1 cellular context compared by ENCODE assay signal in the genomic region with DNA sequence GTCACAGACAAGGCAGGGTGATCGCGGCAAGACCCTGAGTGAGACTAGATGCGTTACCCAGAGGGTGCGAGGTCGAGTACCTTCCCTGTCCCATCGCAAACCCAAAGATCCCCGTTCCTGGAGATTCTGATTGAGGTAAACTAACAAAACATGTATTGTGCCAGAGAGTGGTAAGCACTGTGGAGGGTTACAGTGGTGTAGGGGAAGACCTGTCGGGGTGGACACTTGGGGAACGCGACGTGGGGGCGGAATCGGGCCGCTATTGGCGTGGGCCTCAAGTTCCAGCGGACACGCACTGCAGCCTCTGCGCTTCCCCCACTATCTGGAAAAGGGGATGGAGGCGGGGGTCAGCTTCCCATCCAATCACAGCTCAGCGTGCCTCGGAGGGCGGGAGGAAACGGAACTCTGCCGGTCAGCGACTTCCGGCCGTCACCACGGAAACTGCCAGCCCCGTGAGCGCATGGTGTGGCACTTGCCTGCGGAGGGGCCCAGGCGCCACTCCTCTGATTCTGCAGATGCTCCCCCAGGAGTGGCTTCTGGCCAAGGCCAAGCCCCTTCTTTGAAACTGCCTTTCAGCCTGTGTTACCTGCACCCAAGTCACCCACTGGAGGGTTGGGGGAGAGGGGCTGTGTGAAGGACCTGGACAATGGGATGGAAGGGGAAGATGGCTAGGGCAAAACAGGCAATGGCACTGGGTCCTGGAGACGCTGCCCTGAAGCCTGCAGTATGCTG.
TF ChIP-seq lines count a peak whose summit lies in the region.

No MANE protein-coding gene starts in this region.

TF ChIP-seq in K562, 482 proteins besides CTCF, POLR2A, EP300 and RAD21 (continued from another document and continues in another):
- TF ChIP-seq XRCC3 (IDR thresholded peaks at IDR 0.05) (no peak), ZNF143 (CRISPR knock-in tag; IDR thresholded peaks at IDR 0.05) (peak; percentile 58; the same call in 1 of the 2 replicates), ZNF134 (CRISPR knock-in tag; conservative IDR thresholded peaks at IDR 0.05) (no peak), KLF13 (tag; IDR thresholded peaks at IDR 0.05; ENCODE audit: borderline replicate concordance, low read depth) (peak; percentile 62; the same call in 1 of the 2 replicates), ZNF12 (CRISPR knock-in tag; IDR thresholded peaks at IDR 0.05) (no peak), EGR1 (conservative IDR thresholded peaks at IDR 0.05) (peak; percentile 90), CCAR2 (IDR thresholded peaks at IDR 0.05; ENCODE audit: low read depth, low read length) (no peak), ZNF184 (CRISPR knock-in tag; IDR thresholded peaks at IDR 0.05) (no peak), ZNF584 (CRISPR knock-in tag; IDR thresholded peaks at IDR 0.05; ENCODE audit: low read depth) (peak; percentile 54), ZNF444 (CRISPR knock-in tag; IDR thresholded peaks at IDR 0.05) (no peak), ZNF77 (CRISPR knock-in tag; IDR thresholded peaks at IDR 0.05) (no peak), ZNF224 (CRISPR knock-in tag; IDR thresholded peaks at IDR 0.05) (no peak), SUPT5H (IDR thresholded peaks at IDR 0.05) (peak; percentile 93), CBFA2T2 (conservative IDR thresholded peaks at IDR 0.05) (no peak), TCF7L2 (IDR thresholded peaks at IDR 0.05; ENCODE audit: low read depth, low read length) (no peak), EP400 (IDR thresholded peaks at IDR 0.05) (peak; percentile 95), HMGN3 (IDR thresholded peaks at IDR 0.05; ENCODE audit: borderline replicate concordance, extremely low read depth, insufficient read length, low read depth, low read length) (peak; percentile 74), SMARCB1 (IDR thresholded peaks at IDR 0.05; ENCODE audit: insufficient read length, low read depth) (no peak), SMARCA5 (IDR thresholded peaks at IDR 0.05) (0 out of 2 replicates have a peak, but pooled peaks have one; percentile 16), ZNF212 (CRISPR knock-in tag; IDR thresholded peaks at IDR 0.05) (no peak), SIN3A (IDR thresholded peaks at IDR 0.05; ENCODE audit: borderline replicate concordance in 2 of 2, control insufficient read depth in 1 of 2, low read depth in 2 of 2, low read length in 2 of 2) (peak; percentile 77 to 81; a peak in 3 of 4 replicates), TCF7 (IDR thresholded peaks at IDR 0.05; ENCODE audit: borderline replicate concordance) (no peak), NRF1 (conservative IDR thresholded peaks at IDR 0.05 in 1 of 2, IDR thresholded peaks at IDR 0.05 in 1 of 2) (no peak), CHD2 (IDR thresholded peaks at IDR 0.05; ENCODE audit: low read depth, low read length) (no peak; the same call in 1 of the 2 replicates), HOXB6 (CRISPR knock-in tag; IDR thresholded peaks at IDR 0.05; ENCODE audit: borderline replicate concordance) (0 out of 2 replicates have a peak, but pooled peaks have one; percentile 48), PHF20 (IDR thresholded peaks at IDR 0.05; ENCODE audit: partially characterized antibody) (peak; percentile 74), ZC3H11A (IDR thresholded peaks at IDR 0.05; ENCODE audit: low read depth, low read length) (no peak), BACH1 (tag; IDR thresholded peaks at IDR 0.05) (no peak), RFX1 (IDR thresholded peaks at IDR 0.05) (peak; percentile 89), ZNF707 (CRISPR knock-in tag; conservative IDR thresholded peaks at IDR 0.05) (no peak), ZNF830 (CRISPR knock-in tag; IDR thresholded peaks at IDR 0.05) (peak; percentile 59; the same call in 1 of the 2 replicates), DPF2 (IDR thresholded peaks at IDR 0.05) (no peak; the same call in none of the 2 replicates), NEUROD1 (IDR thresholded peaks at IDR 0.05; ENCODE audit: borderline replicate concordance, low read depth, low read length, partially characterized antibody) (peak; percentile 72), PRMT5 (CRISPR knock-in tag; IDR thresholded peaks at IDR 0.05) (no peak), CBX5 (IDR thresholded peaks at IDR 0.05; ENCODE audit: borderline replicate concordance, low read depth) (no peak)
- TF ChIP-seq, protein P1, sequence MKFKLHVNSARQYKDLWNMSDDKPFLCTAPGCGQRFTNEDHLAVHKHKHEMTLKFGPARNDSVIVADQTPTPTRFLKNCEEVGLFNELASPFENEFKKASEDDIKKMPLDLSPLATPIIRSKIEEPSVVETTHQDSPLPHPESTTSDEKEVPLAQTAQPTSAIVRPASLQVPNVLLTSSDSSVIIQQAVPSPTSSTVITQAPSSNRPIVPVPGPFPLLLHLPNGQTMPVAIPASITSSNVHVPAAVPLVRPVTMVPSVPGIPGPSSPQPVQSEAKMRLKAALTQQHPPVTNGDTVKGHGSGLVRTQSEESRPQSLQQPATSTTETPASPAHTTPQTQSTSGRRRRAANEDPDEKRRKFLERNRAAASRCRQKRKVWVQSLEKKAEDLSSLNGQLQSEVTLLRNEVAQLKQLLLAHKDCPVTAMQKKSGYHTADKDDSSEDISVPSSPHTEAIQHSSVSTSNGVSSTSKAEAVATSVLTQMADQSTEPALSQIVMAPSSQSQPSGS (CRISPR knock-in tag; IDR thresholded peaks at IDR 0.05): no peak
- TF ChIP-seq, protein P2, sequence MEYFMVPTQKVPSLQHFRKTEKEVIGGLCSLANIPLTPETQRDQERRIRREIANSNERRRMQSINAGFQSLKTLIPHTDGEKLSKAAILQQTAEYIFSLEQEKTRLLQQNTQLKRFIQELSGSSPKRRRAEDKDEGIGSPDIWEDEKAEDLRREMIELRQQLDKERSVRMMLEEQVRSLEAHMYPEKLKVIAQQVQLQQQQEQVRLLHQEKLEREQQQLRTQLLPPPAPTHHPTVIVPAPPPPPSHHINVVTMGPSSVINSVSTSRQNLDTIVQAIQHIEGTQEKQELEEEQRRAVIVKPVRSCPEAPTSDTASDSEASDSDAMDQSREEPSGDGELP (CRISPR knock-in tag; IDR thresholded peaks at IDR 0.05; ENCODE audit: borderline replicate concordance): peak; percentile 48; the same call in 1 of the 2 replicates
- TF ChIP-seq, protein P3, sequence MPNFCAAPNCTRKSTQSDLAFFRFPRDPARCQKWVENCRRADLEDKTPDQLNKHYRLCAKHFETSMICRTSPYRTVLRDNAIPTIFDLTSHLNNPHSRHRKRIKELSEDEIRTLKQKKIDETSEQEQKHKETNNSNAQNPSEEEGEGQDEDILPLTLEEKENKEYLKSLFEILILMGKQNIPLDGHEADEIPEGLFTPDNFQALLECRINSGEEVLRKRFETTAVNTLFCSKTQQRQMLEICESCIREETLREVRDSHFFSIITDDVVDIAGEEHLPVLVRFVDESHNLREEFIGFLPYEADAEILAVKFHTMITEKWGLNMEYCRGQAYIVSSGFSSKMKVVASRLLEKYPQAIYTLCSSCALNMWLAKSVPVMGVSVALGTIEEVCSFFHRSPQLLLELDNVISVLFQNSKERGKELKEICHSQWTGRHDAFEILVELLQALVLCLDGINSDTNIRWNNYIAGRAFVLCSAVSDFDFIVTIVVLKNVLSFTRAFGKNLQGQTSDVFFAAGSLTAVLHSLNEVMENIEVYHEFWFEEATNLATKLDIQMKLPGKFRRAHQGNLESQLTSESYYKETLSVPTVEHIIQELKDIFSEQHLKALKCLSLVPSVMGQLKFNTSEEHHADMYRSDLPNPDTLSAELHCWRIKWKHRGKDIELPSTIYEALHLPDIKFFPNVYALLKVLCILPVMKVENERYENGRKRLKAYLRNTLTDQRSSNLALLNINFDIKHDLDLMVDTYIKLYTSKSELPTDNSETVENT (CRISPR knock-in tag; IDR thresholded peaks at IDR 0.05): peak; percentile 81
- TF ChIP-seq, protein P4, sequence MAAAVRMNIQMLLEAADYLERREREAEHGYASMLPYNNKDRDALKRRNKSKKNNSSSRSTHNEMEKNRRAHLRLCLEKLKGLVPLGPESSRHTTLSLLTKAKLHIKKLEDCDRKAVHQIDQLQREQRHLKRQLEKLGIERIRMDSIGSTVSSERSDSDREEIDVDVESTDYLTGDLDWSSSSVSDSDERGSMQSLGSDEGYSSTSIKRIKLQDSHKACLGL (CRISPR knock-in tag; IDR thresholded peaks at IDR 0.05; ENCODE audit: borderline replicate concordance, poor library complexity, severe bottlenecking): no peak
- TF ChIP-seq, protein P5, sequence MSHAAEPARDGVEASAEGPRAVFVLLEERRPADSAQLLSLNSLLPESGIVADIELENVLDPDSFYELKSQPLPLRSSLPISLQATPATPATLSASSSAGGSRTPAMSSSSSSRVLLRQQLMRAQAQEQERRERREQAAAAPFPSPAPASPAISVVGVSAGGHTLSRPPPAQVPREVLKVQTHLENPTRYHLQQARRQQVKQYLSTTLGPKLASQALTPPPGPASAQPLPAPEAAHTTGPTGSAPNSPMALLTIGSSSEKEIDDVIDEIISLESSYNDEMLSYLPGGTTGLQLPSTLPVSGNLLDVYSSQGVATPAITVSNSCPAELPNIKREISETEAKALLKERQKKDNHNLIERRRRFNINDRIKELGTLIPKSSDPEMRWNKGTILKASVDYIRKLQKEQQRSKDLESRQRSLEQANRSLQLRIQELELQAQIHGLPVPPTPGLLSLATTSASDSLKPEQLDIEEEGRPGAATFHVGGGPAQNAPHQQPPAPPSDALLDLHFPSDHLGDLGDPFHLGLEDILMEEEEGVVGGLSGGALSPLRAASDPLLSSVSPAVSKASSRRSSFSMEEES (CRISPR knock-in tag; IDR thresholded peaks at IDR 0.05): no peak
- TF ChIP-seq, protein P6, sequence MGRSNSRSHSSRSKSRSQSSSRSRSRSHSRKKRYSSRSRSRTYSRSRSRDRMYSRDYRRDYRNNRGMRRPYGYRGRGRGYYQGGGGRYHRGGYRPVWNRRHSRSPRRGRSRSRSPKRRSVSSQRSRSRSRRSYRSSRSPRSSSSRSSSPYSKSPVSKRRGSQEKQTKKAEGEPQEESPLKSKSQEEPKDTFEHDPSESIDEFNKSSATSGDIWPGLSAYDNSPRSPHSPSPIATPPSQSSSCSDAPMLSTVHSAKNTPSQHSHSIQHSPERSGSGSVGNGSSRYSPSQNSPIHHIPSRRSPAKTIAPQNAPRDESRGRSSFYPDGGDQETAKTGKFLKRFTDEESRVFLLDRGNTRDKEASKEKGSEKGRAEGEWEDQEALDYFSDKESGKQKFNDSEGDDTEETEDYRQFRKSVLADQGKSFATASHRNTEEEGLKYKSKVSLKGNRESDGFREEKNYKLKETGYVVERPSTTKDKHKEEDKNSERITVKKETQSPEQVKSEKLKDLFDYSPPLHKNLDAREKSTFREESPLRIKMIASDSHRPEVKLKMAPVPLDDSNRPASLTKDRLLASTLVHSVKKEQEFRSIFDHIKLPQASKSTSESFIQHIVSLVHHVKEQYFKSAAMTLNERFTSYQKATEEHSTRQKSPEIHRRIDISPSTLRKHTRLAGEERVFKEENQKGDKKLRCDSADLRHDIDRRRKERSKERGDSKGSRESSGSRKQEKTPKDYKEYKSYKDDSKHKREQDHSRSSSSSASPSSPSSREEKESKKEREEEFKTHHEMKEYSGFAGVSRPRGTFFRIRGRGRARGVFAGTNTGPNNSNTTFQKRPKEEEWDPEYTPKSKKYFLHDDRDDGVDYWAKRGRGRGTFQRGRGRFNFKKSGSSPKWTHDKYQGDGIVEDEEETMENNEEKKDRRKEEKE (IDR thresholded peaks at IDR 0.05; ENCODE audit: borderline replicate concordance in 1 of 2, control insufficient read depth in 1 of 2, low read depth in 2 of 2, low read length in 1 of 2): 0 out of 4 replicates have a peak, but pooled peaks of 1 of the 2 experiments have one; percentile 27
- TF ChIP-seq, protein P7, sequence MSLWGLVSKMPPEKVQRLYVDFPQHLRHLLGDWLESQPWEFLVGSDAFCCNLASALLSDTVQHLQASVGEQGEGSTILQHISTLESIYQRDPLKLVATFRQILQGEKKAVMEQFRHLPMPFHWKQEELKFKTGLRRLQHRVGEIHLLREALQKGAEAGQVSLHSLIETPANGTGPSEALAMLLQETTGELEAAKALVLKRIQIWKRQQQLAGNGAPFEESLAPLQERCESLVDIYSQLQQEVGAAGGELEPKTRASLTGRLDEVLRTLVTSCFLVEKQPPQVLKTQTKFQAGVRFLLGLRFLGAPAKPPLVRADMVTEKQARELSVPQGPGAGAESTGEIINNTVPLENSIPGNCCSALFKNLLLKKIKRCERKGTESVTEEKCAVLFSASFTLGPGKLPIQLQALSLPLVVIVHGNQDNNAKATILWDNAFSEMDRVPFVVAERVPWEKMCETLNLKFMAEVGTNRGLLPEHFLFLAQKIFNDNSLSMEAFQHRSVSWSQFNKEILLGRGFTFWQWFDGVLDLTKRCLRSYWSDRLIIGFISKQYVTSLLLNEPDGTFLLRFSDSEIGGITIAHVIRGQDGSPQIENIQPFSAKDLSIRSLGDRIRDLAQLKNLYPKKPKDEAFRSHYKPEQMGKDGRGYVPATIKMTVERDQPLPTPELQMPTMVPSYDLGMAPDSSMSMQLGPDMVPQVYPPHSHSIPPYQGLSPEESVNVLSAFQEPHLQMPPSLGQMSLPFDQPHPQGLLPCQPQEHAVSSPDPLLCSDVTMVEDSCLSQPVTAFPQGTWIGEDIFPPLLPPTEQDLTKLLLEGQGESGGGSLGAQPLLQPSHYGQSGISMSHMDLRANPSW (CRISPR knock-in tag; IDR thresholded peaks at IDR 0.05): no peak
- TF ChIP-seq, protein P8, sequence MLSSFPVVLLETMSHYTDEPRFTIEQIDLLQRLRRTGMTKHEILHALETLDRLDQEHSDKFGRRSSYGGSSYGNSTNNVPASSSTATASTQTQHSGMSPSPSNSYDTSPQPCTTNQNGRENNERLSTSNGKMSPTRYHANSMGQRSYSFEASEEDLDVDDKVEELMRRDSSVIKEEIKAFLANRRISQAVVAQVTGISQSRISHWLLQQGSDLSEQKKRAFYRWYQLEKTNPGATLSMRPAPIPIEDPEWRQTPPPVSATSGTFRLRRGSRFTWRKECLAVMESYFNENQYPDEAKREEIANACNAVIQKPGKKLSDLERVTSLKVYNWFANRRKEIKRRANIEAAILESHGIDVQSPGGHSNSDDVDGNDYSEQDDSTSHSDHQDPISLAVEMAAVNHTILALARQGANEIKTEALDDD (IDR thresholded peaks at IDR 0.05): no peak
- TF ChIP-seq, protein P9, sequence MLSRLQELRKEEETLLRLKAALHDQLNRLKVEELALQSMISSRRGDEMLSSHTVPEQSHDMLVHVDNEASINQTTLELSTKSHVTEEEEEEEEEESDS (CRISPR knock-in tag; IDR thresholded peaks at IDR 0.05): no peak
- TF ChIP-seq, protein P10, sequence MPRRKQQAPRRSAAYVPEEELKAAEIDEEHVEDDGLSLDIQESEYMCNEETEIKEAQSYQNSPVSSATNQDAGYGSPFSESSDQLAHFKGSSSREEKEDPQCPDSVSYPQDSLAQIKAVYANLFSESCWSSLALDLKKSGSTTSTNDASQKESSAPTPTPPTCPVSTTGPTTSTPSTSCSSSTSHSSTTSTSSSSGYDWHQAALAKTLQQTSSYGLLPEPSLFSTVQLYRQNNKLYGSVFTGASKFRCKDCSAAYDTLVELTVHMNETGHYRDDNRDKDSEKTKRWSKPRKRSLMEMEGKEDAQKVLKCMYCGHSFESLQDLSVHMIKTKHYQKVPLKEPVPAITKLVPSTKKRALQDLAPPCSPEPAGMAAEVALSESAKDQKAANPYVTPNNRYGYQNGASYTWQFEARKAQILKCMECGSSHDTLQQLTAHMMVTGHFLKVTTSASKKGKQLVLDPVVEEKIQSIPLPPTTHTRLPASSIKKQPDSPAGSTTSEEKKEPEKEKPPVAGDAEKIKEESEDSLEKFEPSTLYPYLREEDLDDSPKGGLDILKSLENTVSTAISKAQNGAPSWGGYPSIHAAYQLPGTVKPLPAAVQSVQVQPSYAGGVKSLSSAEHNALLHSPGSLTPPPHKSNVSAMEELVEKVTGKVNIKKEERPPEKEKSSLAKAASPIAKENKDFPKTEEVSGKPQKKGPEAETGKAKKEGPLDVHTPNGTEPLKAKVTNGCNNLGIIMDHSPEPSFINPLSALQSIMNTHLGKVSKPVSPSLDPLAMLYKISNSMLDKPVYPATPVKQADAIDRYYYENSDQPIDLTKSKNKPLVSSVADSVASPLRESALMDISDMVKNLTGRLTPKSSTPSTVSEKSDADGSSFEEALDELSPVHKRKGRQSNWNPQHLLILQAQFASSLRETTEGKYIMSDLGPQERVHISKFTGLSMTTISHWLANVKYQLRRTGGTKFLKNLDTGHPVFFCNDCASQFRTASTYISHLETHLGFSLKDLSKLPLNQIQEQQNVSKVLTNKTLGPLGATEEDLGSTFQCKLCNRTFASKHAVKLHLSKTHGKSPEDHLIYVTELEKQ (CRISPR knock-in tag; IDR thresholded peaks at IDR 0.05): no peak
